In genomic region chr15:40469776-40470390, GRCh38 we compare ENCODE assay signal across 8 cellular contexts. TPM values are rescaled to one million over a fixed set of nuclear protein-coding genes. Genes with fewer than 3 reads are reported as not detected.
DNase-seq lines count a peak whose midpoint lies in the region; ATAC-seq and TF ChIP-seq lines count a peak whose summit lies in the region.

No MANE protein-coding gene starts in this region.

- WGBS in suprapubic skin = 83% methylated on average over 7 of the region's 7 CpGs

- H3K4me3 ChIP-seq in suprapubic skin = peak overlapping the region; percentile 92

- peaks cover 37% of the 10 kb centered on the region for H3K4me1 ChIP-seq in suprapubic skin

- TF ChIP-seq CTCF in suprapubic skin (IDR thresholded peaks at IDR 0.05) = no peak

- no peak for ATAC-seq in HG03175 (IDR thresholded peaks at IDR 0.05; ENCODE audit: unreplicated experiment)
- ATAC-seq in HG03432 (IDR thresholded peaks at IDR 0.05; ENCODE audit: unreplicated experiment) = no peak

- peak overlapping the region; percentile 46 for H3K4me3 Mint-ChIP-seq in T-helper 2 cell treated with Interferon-gamma antibody and Interleukin-4, amounts not matched to agents 5 μg/mL and 100 μg/mL, for 36 hours
- H3K4me3 Mint-ChIP-seq in activated naive CD8-positive, alpha-beta T cell treated with anti-CD3 and anti-CD28 coated beads for 36 hours = no peak overlapping the region

- peaks cover 19% of the 10 kb centered on the region for H3K36me3 Mint-ChIP-seq in T-helper 2 cell treated with Interferon-gamma antibody and Interleukin-4, amounts not matched to agents 5 μg/mL and 100 μg/mL, for 36 hours (ENCODE audit: low read depth)
- H3K36me3 Mint-ChIP-seq in activated naive CD8-positive, alpha-beta T cell treated with anti-CD3 and anti-CD28 coated beads for 36 hours = peaks cover 5% of the 10 kb centered on the region

- no peak for TF ChIP-seq EP300 in suprapubic skin (IDR thresholded peaks at IDR 0.05)

- peaks cover 24% of the 10 kb centered on the region for H3K36me3 ChIP-seq in suprapubic skin

- no peaks in the 10 kb centered on the region for H3K27me3 Mint-ChIP-seq in T-helper 2 cell treated with Interferon-gamma antibody and Interleukin-4, amounts not matched to agents 5 μg/mL and 100 μg/mL, for 36 hours (ENCODE audit: low read depth)
- H3K27me3 Mint-ChIP-seq in activated naive CD8-positive, alpha-beta T cell treated with anti-CD3 and anti-CD28 coated beads for 36 hours = no peaks in the 10 kb centered on the region

- H3K27me3 ChIP-seq in suprapubic skin = no peaks in the 10 kb centered on the region

- H3K9me3 ChIP-seq in suprapubic skin = no peaks in the 10 kb centered on the region

- H3K27ac ChIP-seq in suprapubic skin = peak overlapping the region; percentile 65

- H3K4me1 Mint-ChIP-seq in T-helper 2 cell treated with Interferon-gamma antibody and Interleukin-4, amounts not matched to agents 5 μg/mL and 100 μg/mL, for 36 hours (ENCODE audit: low read depth) = peaks cover 22% of the 10 kb centered on the region
- peaks cover 38% of the 10 kb centered on the region for H3K4me1 Mint-ChIP-seq in activated naive CD8-positive, alpha-beta T cell treated with anti-CD3 and anti-CD28 coated beads for 36 hours

- H3K9me3 Mint-ChIP-seq in T-helper 2 cell treated with Interferon-gamma antibody and Interleukin-4, amounts not matched to agents 5 μg/mL and 100 μg/mL, for 36 hours = no peaks in the 10 kb centered on the region
- H3K9me3 Mint-ChIP-seq in activated naive CD8-positive, alpha-beta T cell treated with anti-CD3 and anti-CD28 coated beads for 36 hours = no peaks in the 10 kb centered on the region

- no peak for TF ChIP-seq POLR2A in suprapubic skin (IDR thresholded peaks at IDR 0.05)

- DNase-seq in T-helper 2 cell treated with Interferon-gamma antibody and Interleukin-4, amounts not matched to agents 5 μg/mL and 100 μg/mL, for 36 hours (ENCODE audit: low spot score) = no peak
- DNase-seq in T-helper 2 cell (no peak), iris pigment epithelial cell (ENCODE audit: low read depth) (peak; percentile 7), suprapubic skin (ENCODE audit: low spot score in 2 of 2) (no peak), RPMI8226 (no peak)
- no peak for DNase-seq in activated naive CD8-positive, alpha-beta T cell treated with anti-CD3 and anti-CD28 coated beads for 36 hours

- H3K27ac Mint-ChIP-seq in T-helper 2 cell treated with Interferon-gamma antibody and Interleukin-4, amounts not matched to agents 5 μg/mL and 100 μg/mL, for 36 hours = peak overlapping the region; percentile 64
- peak overlapping the region; percentile 43 for H3K27ac Mint-ChIP-seq in activated naive CD8-positive, alpha-beta T cell treated with anti-CD3 and anti-CD28 coated beads for 36 hours

RNA-seq across cellular contexts. Expression of gene CHST14, which starts 0.9 kb away (rescaled TPM):
- total RNA-seq in activated naive CD8-positive, alpha-beta T cell treated with anti-CD3 and anti-CD28 coated beads for 36 hours = 1 to 10 TPM; 5.7 to 7.1 TPM
- 10 to 100 TPM in 1 of 4 donors, 1 to 10 TPM in 3; 6.9 to 13.6 (median 8.3) TPM for total RNA-seq in suprapubic skin

RNA-seq across cellular contexts. Expression of gene BAHD1, which starts 29.1 kb away (rescaled TPM):
- 10 to 100 TPM; 18.0 to 18.7 TPM for total RNA-seq in activated naive CD8-positive, alpha-beta T cell treated with anti-CD3 and anti-CD28 coated beads for 36 hours
- total RNA-seq in suprapubic skin = 10 to 100 TPM; 16.8 to 24.6 (median 19.2) TPM
